In the genomic region with DNA sequence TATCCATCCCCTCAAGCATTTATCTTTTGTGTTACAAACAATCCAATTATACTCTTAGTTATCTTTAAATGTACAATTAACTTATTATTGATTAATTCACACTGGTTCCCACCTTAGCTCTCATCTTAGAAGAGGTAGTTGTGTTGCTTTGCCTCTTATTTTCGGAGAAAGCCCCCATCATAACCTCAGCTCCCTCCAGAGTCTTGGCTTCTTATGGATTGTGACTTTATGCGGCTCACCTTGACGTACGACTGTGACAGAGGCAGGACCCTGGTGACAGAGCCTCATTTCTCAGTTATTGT, we compare ENCODE assay signal across 1 cellular context.
TF ChIP-seq lines count a peak whose summit lies in the region.

No MANE protein-coding gene starts in this region.

TF ChIP-seq in SK-N-SH, 30 proteins besides CTCF, POLR2A, EP300 and RAD21 (continued from another document):
- TF ChIP-seq, protein P1, sequence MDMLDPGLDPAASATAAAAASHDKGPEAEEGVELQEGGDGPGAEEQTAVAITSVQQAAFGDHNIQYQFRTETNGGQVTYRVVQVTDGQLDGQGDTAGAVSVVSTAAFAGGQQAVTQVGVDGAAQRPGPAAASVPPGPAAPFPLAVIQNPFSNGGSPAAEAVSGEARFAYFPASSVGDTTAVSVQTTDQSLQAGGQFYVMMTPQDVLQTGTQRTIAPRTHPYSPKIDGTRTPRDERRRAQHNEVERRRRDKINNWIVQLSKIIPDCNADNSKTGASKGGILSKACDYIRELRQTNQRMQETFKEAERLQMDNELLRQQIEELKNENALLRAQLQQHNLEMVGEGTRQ (IDR thresholded peaks at IDR 0.05; ENCODE audit: borderline replicate concordance, low read depth, low read length): no peak
- TF ChIP-seq PBX3 (IDR thresholded peaks at IDR 0.05) (no peak), RXRA (IDR thresholded peaks at IDR 0.05; ENCODE audit: borderline replicate concordance, low read depth) (no peak), NRF1 (IDR thresholded peaks at IDR 0.05; ENCODE audit: low read depth, low read length) (no peak), FOXM1 (IDR thresholded peaks at IDR 0.05; ENCODE audit: low read depth) (no peak), SIN3A (IDR thresholded peaks at IDR 0.05; ENCODE audit: borderline replicate concordance, low read depth, low read length) (no peak), NFIC (IDR thresholded peaks at IDR 0.05; ENCODE audit: borderline replicate concordance) (no peak), GATA2 (CRISPR knock-in tag; IDR thresholded peaks at IDR 0.05) (no peak), FOSL2 (IDR thresholded peaks at IDR 0.05; ENCODE audit: borderline replicate concordance, low read depth) (no peak)
